Comparison of ENCODE assay signal across 13 cellular contexts in the genomic region with DNA sequence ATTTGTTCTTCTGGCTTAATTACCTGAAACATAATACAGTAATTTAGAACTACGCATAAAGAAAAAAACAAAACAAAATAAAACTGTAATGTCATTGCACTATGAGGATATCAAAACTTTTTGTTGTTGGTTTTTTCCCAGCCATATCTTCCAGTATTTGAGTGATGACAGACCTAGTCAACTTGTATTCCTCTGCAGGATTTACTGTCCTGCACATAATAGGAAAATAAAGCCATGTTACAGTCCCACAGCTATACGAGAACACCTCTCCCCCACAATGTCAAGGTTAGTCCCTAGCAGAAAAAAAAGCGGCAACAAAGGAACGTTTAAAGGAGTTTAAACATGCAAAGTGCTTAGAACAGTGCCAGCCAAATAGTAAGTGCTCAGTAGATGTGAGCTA. TPM values are rescaled to one million over a fixed set of nuclear protein-coding genes. Genes with fewer than 3 reads are reported as not detected.
A peak's percentile ranks its signal among the peaks of the same experiment; 100 is the strongest.
DNase-seq lines count a peak whose midpoint lies in the region; ATAC-seq and TF ChIP-seq lines count a peak whose summit lies in the region.
"Had no signal": no experiment of that assay in that cellular context is flagged by ENCODE, and none has a peak within 500 bp of the region (broad histone marks: within the 10 kb centered on the region; RNA-seq: fewer than 3 reads in every experiment).

No MANE protein-coding gene starts in this region.

- TF ChIP-seq CTCF in nephron (IDR thresholded peaks at IDR 0.05; ENCODE audit: unreplicated experiment in 3 of 3) = no peak

- peaks cover 9 to 12% (median 10%) of the 10 kb centered on the region in 3 donors for H3K4me1 Mint-ChIP-seq in CD8-positive, alpha-beta memory T cell
- H3K4me1 Mint-ChIP-seq in T-helper 17 cell = peaks cover 19% of the 10 kb centered on the region
- peaks cover 5% of the 10 kb centered on the region for H3K4me1 Mint-ChIP-seq in central memory CD8-positive, alpha-beta T cell
- peaks cover 64% of the 10 kb centered on the region for H3K4me1 Mint-ChIP-seq in nephron

- H3K4me3 Mint-ChIP-seq in CD8-positive, alpha-beta memory T cell = no peak overlapping the region
- H3K4me3 Mint-ChIP-seq in T-helper 17 cell (no peak overlapping the region), nephron (peak overlapping the region in 1 of 3 experiments; percentile 7)
- no peak overlapping the region for H3K4me3 Mint-ChIP-seq in central memory CD8-positive, alpha-beta T cell
- H3K4me3 Mint-ChIP-seq: HFFc6 had no signal

- H3K27ac ChIP-seq in CD8-positive, alpha-beta memory T cell (ENCODE audit: low read depth, low read length) = peak overlapping the region; percentile 0
- H3K27ac ChIP-seq: C4-2B had no signal

- H3K4me3 ChIP-seq in CD8-positive, alpha-beta memory T cell (ENCODE audit: low read length) = no peak overlapping the region
- H3K4me3 ChIP-seq: GM12878 had no signal

- no peaks in the 10 kb centered on the region for H3K4me1 ChIP-seq in CD8-positive, alpha-beta memory T cell (ENCODE audit: insufficient read depth, low read length)
- H3K4me1 ChIP-seq: BE2C had no signal

- no peaks in the 10 kb centered on the region for H3K9me3 ChIP-seq in CD8-positive, alpha-beta memory T cell (ENCODE audit: low read length)
- H3K9me3 ChIP-seq in T-helper 17 cell (ENCODE audit: control insufficient read depth, low read length, poor library complexity, severe bottlenecking) = no peaks in the 10 kb centered on the region
- H3K9me3 ChIP-seq: BE2C had no signal

- POLR2A ChIA-PET in CD8-positive, alpha-beta memory T cell (lab: Charles Lee) = no interaction called here

- no peaks in the 10 kb centered on the region for H3K27me3 ChIP-seq in CD8-positive, alpha-beta memory T cell (ENCODE audit: insufficient read depth, low read length, poor library complexity, severe bottlenecking)
- H3K27me3 ChIP-seq: BE2C had no signal

- peak overlapping the region in 2 of 8 donors; percentile 24 to 29 for H3K27ac Mint-ChIP-seq in CD8-positive, alpha-beta memory T cell
- peak overlapping the region; percentile 43 for H3K27ac Mint-ChIP-seq in T-helper 17 cell
- H3K27ac Mint-ChIP-seq in central memory CD8-positive, alpha-beta T cell (ENCODE audit: low read depth) = peak overlapping the region; percentile 4
- peak overlapping the region; percentile 3 to 80 (median 4) for H3K27ac Mint-ChIP-seq in nephron
- H3K27ac Mint-ChIP-seq: HFFc6 had no signal

- no peaks in the 10 kb centered on the region for H3K9me3 Mint-ChIP-seq in CD8-positive, alpha-beta memory T cell
- no peaks in the 10 kb centered on the region for H3K9me3 Mint-ChIP-seq in central memory CD8-positive, alpha-beta T cell
- H3K9me3 Mint-ChIP-seq in nephron = no peaks in the 10 kb centered on the region
- H3K9me3 Mint-ChIP-seq: HFFc6 had no signal

- no peak for DNase-seq in CD8-positive, alpha-beta memory T cell
- DNase-seq in T-helper 17 cell (no peak), NCI-H187 treated with DMSO at 0.1 percent for 48 hours (lab: John Stamatoyannopoulos, UW) (no peak), ACHN (no peak), NCI-H1417 (lab: John Stamatoyannopoulos, UW) (no peak)
- DNase-seq in central memory CD8-positive, alpha-beta T cell (ENCODE audit: low spot score in 2 of 2) = no peak
- DNase-seq: BE2C, DMS79, HCEC 1CT, HFFc6 had no signal

- CTCF ChIA-PET in CD8-positive, alpha-beta memory T cell (lab: Charles Lee) = interaction anchor here (0.8 to 1.1 kb wide), 4 partner anchors 8 to 676 kb away, joined by 3 to 5 read pairs (median 4); no protein-coding TSS in a partner anchor

- no peaks in the 10 kb centered on the region for H3K27me3 Mint-ChIP-seq in CD8-positive, alpha-beta memory T cell
- no peaks in the 10 kb centered on the region for H3K27me3 Mint-ChIP-seq in T-helper 17 cell
- no peaks in the 10 kb centered on the region for H3K27me3 Mint-ChIP-seq in central memory CD8-positive, alpha-beta T cell
- no peaks in the 10 kb centered on the region for H3K27me3 Mint-ChIP-seq in nephron (ENCODE audit: low read depth)

- in situ Hi-C loops in ACHN (cut with HindIII; ENCODE audit: low pct_ligation_motif_present, low pct_unique_long_range_greater_than_20kb, low sequenced_read_pairs) = no loop called here

- ATAC-seq in T-helper 17 cell = no peak
- no peak for ATAC-seq in central memory CD8-positive, alpha-beta T cell (replicated peaks; ENCODE audit: extremely low read depth, poor library complexity, severe bottlenecking)

- peaks cover 0 to 34% (median 4%) of the 10 kb centered on the region in 3 donors for H3K36me3 Mint-ChIP-seq in CD8-positive, alpha-beta memory T cell
- H3K36me3 Mint-ChIP-seq in T-helper 17 cell (ENCODE audit: low read depth) (peaks cover 2% of the 10 kb centered on the region), nephron (ENCODE audit: low read depth) (no peaks in the 10 kb centered on the region)
- H3K36me3 Mint-ChIP-seq in central memory CD8-positive, alpha-beta T cell (ENCODE audit: insufficient read depth) = peaks cover 9% of the 10 kb centered on the region

- H3K36me3 ChIP-seq in CD8-positive, alpha-beta memory T cell (ENCODE audit: insufficient read depth, low read length) = peaks cover 8% of the 10 kb centered on the region
- H3K36me3 ChIP-seq: BE2C had no signal

RNA-seq across cellular contexts. Expression of gene PRDX6, which starts 55.3 kb away (rescaled TPM):
- 100 to 1,000 TPM; 134 to 140 TPM for total RNA-seq in CD8-positive, alpha-beta memory T cell
- 159 TPM for polyA plus RNA-seq in CD8-positive, alpha-beta memory T cell
- total RNA-seq in T-helper 17 cell = 100 to 1,000 TPM in 1 of 2 donors, 10 to 100 TPM in 1; 66.4 to 125 TPM
